27 cellular contexts compared by ENCODE assay signal in genomic region chr11:92109476-92109875, GRCh38.
"Had no signal": no experiment of that assay in that cellular context is flagged by ENCODE, and none has a peak within 500 bp of the region (broad histone marks: within the 10 kb centered on the region; RNA-seq: fewer than 3 reads in every experiment).

No MANE protein-coding gene starts in this region.

- H3K27me3 ChIP-seq: neutrophil, pancreas, right lobe of liver, sigmoid colon, stomach, thyroid gland, tibial nerve, upper lobe of left lung, vagina had no signal

- DNase-seq: naive thymus-derived CD8-positive, alpha-beta T cell; nephron progenitor cell; nucleus accumbens; pancreas; right cardiac atrium; right lobe of liver; sigmoid colon; small intestine; stimulated activated CD4-positive, alpha-beta T cell treated with anti-CD3 and anti-CD28 coated beads, Interleukin-15, amount 100 ng/mL, for 24 hours; stimulated activated CD4-positive, alpha-beta T cell treated with anti-CD3 and anti-CD28 coated beads, Interleukin-2, amount 100 ng/mL, for 24 hours; stimulated activated CD4-positive, alpha-beta T cell treated with anti-CD3 and anti-CD28 coated beads, Interleukin-2, amount 100 ng/mL, for 48 hours; stimulated activated CD4-positive, alpha-beta T cell treated with anti-CD3 and anti-CD28 coated beads, Interleukin-4, amount 100 ng/mL, for 24 hours; stimulated activated naive B cell treated with anti-CD40 and anti-IgM and Interleukin-4, amounts not matched to agents 10 μg/mL and 1 μg/mL and 100 μg/mL, for 72 hours; stimulated activated naive CD4-positive, alpha-beta T cell treated with Interleukin-2 at 50 U/mL for 16 hours; stomach; thyroid gland; upper lobe of left lung had no signal

- H3K4me1 ChIP-seq: pancreas, prostate gland, right lobe of liver, sigmoid colon, stomach, thyroid gland, tibial nerve, upper lobe of left lung, vagina had no signal

- H3K9me3 ChIP-seq: neutrophil, prostate gland, thoracic aorta, thyroid gland had no signal

- H3K27ac Mint-ChIP-seq: naive thymus-derived CD8-positive, alpha-beta T cell; natural killer cell treated with Interleukin-12 subunit alpha and Interleukin-12 subunit beta and Interleukin-15 and Interleukin-18, amount 100 ng/mL, for 72 hours; nephron progenitor cell; stimulated activated effector memory CD8-positive, alpha-beta T cell treated with anti-CD3 and anti-CD28 coated beads, Interleukin-12 subunit alpha, Interleukin-12 subunit beta, amount 100 ng/mL, for 72 hours; stimulated activated naive B cell treated with anti-CD40 and anti-IgM and Interleukin-4, amounts not matched to agents 10 μg/mL and 1 μg/mL and 100 μg/mL, for 72 hours; stimulated activated naive CD8-positive, alpha-beta T cell treated with anti-CD3 and anti-CD28 coated beads, Interleukin-15, Interleukin-2, amounts not matched to agents 100 ng/mL and 50 ng/mL, for 24 hours had no signal

- H3K27ac ChIP-seq: neutrophil, pancreas, prostate gland, right lobe of liver, sigmoid colon, stomach, thoracic aorta, thyroid gland, tibial nerve, upper lobe of left lung, vagina had no signal

- H3K36me3 ChIP-seq: neutrophil, pancreas, prostate gland, right lobe of liver, sigmoid colon, stomach, thoracic aorta, thyroid gland, tibial nerve, upper lobe of left lung, vagina had no signal

- H3K4me3 Mint-ChIP-seq: naive thymus-derived CD8-positive, alpha-beta T cell; natural killer cell treated with Interleukin-12 subunit alpha and Interleukin-12 subunit beta and Interleukin-15 and Interleukin-18, amount 100 ng/mL, for 72 hours; nephron progenitor cell; neural crest cell; stimulated activated effector memory CD8-positive, alpha-beta T cell treated with anti-CD3 and anti-CD28 coated beads, Interleukin-12 subunit alpha, Interleukin-12 subunit beta, amount 100 ng/mL, for 72 hours; stimulated activated naive B cell treated with anti-CD40 and anti-IgM and Interleukin-4, amounts not matched to agents 10 μg/mL and 1 μg/mL and 100 μg/mL, for 72 hours; stimulated activated naive CD8-positive, alpha-beta T cell treated with anti-CD3 and anti-CD28 coated beads, Interleukin-15, Interleukin-2, amounts not matched to agents 100 ng/mL and 50 ng/mL, for 24 hours had no signal

- H3K4me1 Mint-ChIP-seq: naive thymus-derived CD8-positive, alpha-beta T cell; nephron progenitor cell; neural crest cell; stimulated activated effector memory CD8-positive, alpha-beta T cell treated with anti-CD3 and anti-CD28 coated beads, Interleukin-12 subunit alpha, Interleukin-12 subunit beta, amount 100 ng/mL, for 72 hours; stimulated activated naive B cell treated with anti-CD40 and anti-IgM and Interleukin-4, amounts not matched to agents 10 μg/mL and 1 μg/mL and 100 μg/mL, for 72 hours had no signal

- ATAC-seq: naive thymus-derived CD8-positive, alpha-beta T cell; natural killer cell treated with Interleukin-12 subunit alpha and Interleukin-12 subunit beta and Interleukin-15 and Interleukin-18, amount 100 ng/mL, for 72 hours; pancreas; right cardiac atrium; right lobe of liver; stimulated activated effector memory CD8-positive, alpha-beta T cell treated with anti-CD3 and anti-CD28 coated beads, Interleukin-12 subunit alpha, Interleukin-12 subunit beta, amount 100 ng/mL, for 72 hours; stimulated activated naive B cell treated with anti-CD40 and anti-IgM and Interleukin-4, amounts not matched to agents 10 μg/mL and 1 μg/mL and 100 μg/mL, for 72 hours had no signal

- H3K27me3 Mint-ChIP-seq: naive thymus-derived CD8-positive, alpha-beta T cell; natural killer cell treated with Interleukin-12 subunit alpha and Interleukin-12 subunit beta and Interleukin-15 and Interleukin-18, amount 100 ng/mL, for 72 hours; stimulated activated naive B cell treated with anti-CD40 and anti-IgM and Interleukin-4, amounts not matched to agents 10 μg/mL and 1 μg/mL and 100 μg/mL, for 72 hours; stimulated activated naive CD8-positive, alpha-beta T cell treated with anti-CD3 and anti-CD28 coated beads, Interleukin-15, Interleukin-2, amounts not matched to agents 100 ng/mL and 50 ng/mL, for 24 hours had no signal

- H3K4me3 ChIP-seq: pancreas, prostate gland, right lobe of liver, sigmoid colon, stomach, thoracic aorta, thyroid gland, tibial nerve, upper lobe of left lung, vagina had no signal

- H3K36me3 Mint-ChIP-seq: natural killer cell treated with Interleukin-12 subunit alpha and Interleukin-12 subunit beta and Interleukin-15 and Interleukin-18, amount 100 ng/mL, for 72 hours; stimulated activated effector memory CD8-positive, alpha-beta T cell treated with anti-CD3 and anti-CD28 coated beads, Interleukin-12 subunit alpha, Interleukin-12 subunit beta, amount 100 ng/mL, for 72 hours; stimulated activated naive B cell treated with anti-CD40 and anti-IgM and Interleukin-4, amounts not matched to agents 10 μg/mL and 1 μg/mL and 100 μg/mL, for 72 hours had no signal

- FAIRE-seq: pancreas, small intestine, urothelium cell line had no signal
